19 cellular contexts compared by ENCODE assay signal in the genomic region with DNA sequence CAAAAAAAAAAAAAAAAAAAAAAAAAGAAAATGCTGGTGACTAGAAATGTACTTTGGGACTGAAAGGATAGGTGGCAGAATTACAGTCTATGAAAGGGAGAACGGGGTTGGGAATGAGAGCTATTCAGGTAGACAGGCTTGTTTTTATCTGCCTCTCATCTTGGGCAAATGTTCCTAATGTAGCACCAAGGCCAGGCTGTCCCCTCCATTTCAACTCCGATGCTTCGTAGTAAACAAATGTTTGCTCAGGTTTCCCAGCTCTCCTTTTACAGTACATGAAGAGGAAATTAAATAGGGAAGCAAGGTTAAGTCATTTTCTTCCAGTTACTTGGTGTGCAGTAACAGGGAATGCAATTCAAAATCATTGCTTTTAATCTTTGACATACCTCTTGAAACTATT. TPM values are rescaled to one million over a fixed set of nuclear protein-coding genes. Genes with fewer than 3 reads are reported as not detected.
A peak's percentile ranks its signal among the peaks of the same experiment; 100 is the strongest.
DNase-seq lines count a peak whose midpoint lies in the region; ATAC-seq and TF ChIP-seq lines count a peak whose summit lies in the region.
"Had no signal": no experiment of that assay in that cellular context is flagged by ENCODE, and none has a peak within 500 bp of the region (broad histone marks: within the 10 kb centered on the region; RNA-seq: fewer than 3 reads in every experiment).

No MANE protein-coding gene starts in this region.

- no peak overlapping the region for H3K27ac Mint-ChIP-seq in glutamatergic neuron (ENCODE audit: unreplicated experiment)
- H3K27ac Mint-ChIP-seq in CD4-positive, alpha-beta T cell: no peak overlapping the region

- no TSS peak for BruUV-seq in A673 (replicated peaks; lab: Mats Ljungman, UMichigan)

- CTCF ChIA-PET in A673 (lab: Charles Lee): interaction anchor here (0.7 kb wide), 2 partner anchors 362 to 614 kb away, joined by 9 to 10 read pairs; no protein-coding TSS in a partner anchor
- CTCF ChIA-PET in CD4-positive, alpha-beta T cell (lab: Charles Lee): interaction anchor here (0.7 kb wide), 1 partner anchor 19 kb away, joined by 3 read pairs; no protein-coding TSS in a partner anchor

- no peak overlapping the region for H3K9ac ChIP-seq in SK-N-MC (ENCODE audit: insufficient read length)
- H3K9ac ChIP-seq: BLaER1 had no signal

- peaks cover 11% of the 10 kb centered on the region for H3K36me3 Mint-ChIP-seq in glutamatergic neuron (ENCODE audit: unreplicated experiment)
- H3K36me3 Mint-ChIP-seq in CD4-positive, alpha-beta T cell (ENCODE audit: low read depth): no peaks in the 10 kb centered on the region

- H3K4me3 Mint-ChIP-seq in glutamatergic neuron (ENCODE audit: unreplicated experiment): peak overlapping the region; percentile 78
- no peak overlapping the region for H3K4me3 Mint-ChIP-seq in CD4-positive, alpha-beta T cell

- no peak for TF ChIP-seq CTCF in A673 (conservative IDR thresholded peaks at IDR 0.05; ENCODE audit: low read depth, low read length)
- 0 out of 2 replicates have a peak, but pooled peaks have one; percentile 1 for TF ChIP-seq CTCF in LNCaP clone FGC (IDR thresholded peaks at IDR 0.05; ENCODE audit: control insufficient read depth, extremely low read depth, insufficient read depth)
- TF ChIP-seq CTCF in glutamatergic neuron (IDR thresholded peaks at IDR 0.05; ENCODE audit: partially characterized antibody, unreplicated experiment): no peak
- TF ChIP-seq CTCF in CD4-positive, alpha-beta T cell (IDR thresholded peaks at IDR 0.05): no peak

- H3K36me3 ChIP-seq in A673 (ENCODE audit: insufficient read depth, low read length, poor library complexity, severe bottlenecking) (no peaks in the 10 kb centered on the region), SK-N-MC (ENCODE audit: insufficient read depth, low read length) (peaks cover 5% of the 10 kb centered on the region; the same call in 1 of the 2 replicates)
- H3K36me3 ChIP-seq: BLaER1 had no signal

- POLR2A ChIA-PET in A673 (lab: Charles Lee; ENCODE audit: low non-redundant PET): no interaction called here
- POLR2A ChIA-PET in CD4-positive, alpha-beta T cell (lab: Charles Lee): no interaction called here

- H3K27me3 ChIP-seq in A673 (replicated peaks; ENCODE audit: insufficient read depth, low read depth, low read length, poor library complexity): no peaks in the 10 kb centered on the region
- peaks cover 16% of the 10 kb centered on the region for H3K27me3 ChIP-seq in CD4-positive, alpha-beta T cell (ENCODE audit: control insufficient read depth, insufficient read depth, low read length)
- H3K27me3 ChIP-seq: BLaER1 had no signal

- H3K9me3 Mint-ChIP-seq in glutamatergic neuron (ENCODE audit: unreplicated experiment): peaks cover 14% of the 10 kb centered on the region
- no peaks in the 10 kb centered on the region for H3K9me3 Mint-ChIP-seq in CD4-positive, alpha-beta T cell

- H3K4me1 ChIP-seq in A673 (ENCODE audit: insufficient read depth, low read length, poor library complexity, severe bottlenecking): peaks cover 32% of the 10 kb centered on the region

- H3K9me3 ChIP-seq in A673 (ENCODE audit: low read depth, low read length, poor library complexity, severe bottlenecking): no peaks in the 10 kb centered on the region
- H3K9me3 ChIP-seq in SK-N-MC (ENCODE audit: low read depth, low read length): no peaks in the 10 kb centered on the region
- H3K9me3 ChIP-seq in CD4-positive, alpha-beta T cell (ENCODE audit: control insufficient read depth, low read length): no peaks in the 10 kb centered on the region
- H3K9me3 ChIP-seq: BLaER1 had no signal

- DNase-seq in A673 (ENCODE audit: low spot score) (no peak), LNCaP clone FGC (ENCODE audit: low read depth) (peak; percentile 61), SK-N-MC (ENCODE audit: low read depth, low spot score) (no peak), glutamatergic neuron (no peak), activated gamma-delta T cell (lab: John Stamatoyannopoulos, UW) (no peak)
- no peak for DNase-seq in CD4-positive, alpha-beta T cell
- DNase-seq: DMS 273 treated with DMSO at 0.1 percent for 48 hours, GDM1, KBM-7, NCI-H1694 treated with DMSO at 0.1 percent for 48 hours, NCI-H2227 treated with DMSO at 0.1 percent for 48 hours, NCI-H510A treated with DMSO at 0.1 percent for 48 hours, RPMI8226, SHP77 treated with DMSO at 0.1 percent for 48 hours had no signal

- H3K27me3 Mint-ChIP-seq in glutamatergic neuron (ENCODE audit: unreplicated experiment): peaks cover 15% of the 10 kb centered on the region
- H3K27me3 Mint-ChIP-seq in CD4-positive, alpha-beta T cell: peaks cover 17% of the 10 kb centered on the region

- H3K4me1 Mint-ChIP-seq in glutamatergic neuron (ENCODE audit: low read depth, unreplicated experiment): peaks cover 11% of the 10 kb centered on the region
- peaks cover 11% of the 10 kb centered on the region for H3K4me1 Mint-ChIP-seq in CD4-positive, alpha-beta T cell (ENCODE audit: low read depth)

- H3K4me3 ChIP-seq in A673 (ENCODE audit: low read depth, low read length, poor library complexity, severe bottlenecking): peak overlapping the region; percentile 91
- H3K4me3 ChIP-seq in LNCaP clone FGC (ENCODE audit: low read depth, low read length): no peak overlapping the region; the same call in 1 of the 2 replicates
- peak overlapping the region; percentile 97 for H3K4me3 ChIP-seq in SK-N-MC
- H3K4me3 ChIP-seq: BLaER1 had no signal

- intact Hi-C loops in A673 (cut with micrococcal nuclease; ENCODE audit: unreplicated experiment): loop anchor here (10.0 kb wide), 1 partner anchor 792 kb away; no protein-coding TSS in a partner anchor
- intact Hi-C loops in CD4-positive, alpha-beta T cell (cut with DNase I, micrococcal nuclease): loop anchor here in 1 of 2 experiments (5.0 kb wide), 1 partner anchor 1489 kb away; no protein-coding TSS in a partner anchor

- H3K27ac ChIP-seq in A673 (ENCODE audit: low read depth, low read length, poor library complexity, severe bottlenecking) (no peak overlapping the region), SK-N-MC (peak overlapping the region; percentile 54; the same call in 1 of the 2 replicates)
- H3K27ac ChIP-seq in CD4-positive, alpha-beta T cell (ENCODE audit: low read depth, low read length): no peak overlapping the region
- H3K27ac ChIP-seq: BLaER1 had no signal

- ATAC-seq in CD4-positive, alpha-beta T cell (ENCODE audit: poor library complexity): no peak
- ATAC-seq in GM18858 (IDR thresholded peaks at IDR 0.05; ENCODE audit: unreplicated experiment): no peak
- no peak for ATAC-seq in HG02852 (IDR thresholded peaks at IDR 0.05; ENCODE audit: unreplicated experiment)
- ATAC-seq: HepG2, SK-N-SH treated with all-trans-retinoic acid at 6 μM for 48 hours had no signal

RNA-seq across cellular contexts. Expression of a gene that starts 4.4 kb away (rescaled TPM):
- total RNA-seq in A673 (2021): 394 and 397 TPM in 2 replicates
- total RNA-seq in glutamatergic neuron (ENCODE audit: unreplicated experiment): 832 TPM
- total RNA-seq in CD4-positive, alpha-beta T cell: under 1 TPM; 0.70 to 0.93 TPM
- total RNA-seq: HepG2 had no signal

Comparison
In these comparisons a context has a peak if more than half of its experiments do, and no peak if none do; other contexts are left out.
1. RNA of a gene that starts 4.4 kb away (total RNA-seq): 832 TPM in glutamatergic neuron (single experiment) and 394 to 397 TPM in A673; 0.70 to 0.93 TPM in CD4-positive, alpha-beta T cell; every median in the first group is over 100 times any median in the second.